In genomic region chr15:68820205-68820588, GRCh38 we compare ENCODE assay signal across 8 cellular contexts. TPM values are rescaled to one million over a fixed set of nuclear protein-coding genes. Genes with fewer than 3 reads are reported as not detected.
DNase-seq lines count a peak whose midpoint lies in the region; ATAC-seq and TF ChIP-seq lines count a peak whose summit lies in the region.

No MANE protein-coding gene starts in this region.

- peak overlapping the region; percentile 35 to 77 for H3K14ac ChIP-seq in mesenchymal stem cell (ENCODE audit: low read length in 2 of 2)

- H3K9ac ChIP-seq in BLaER1 treated with 17β-estradiol and CSF1 and Interleukin-3, amounts not matched to agents 10 nM and 100 nM, result peak overlapping the region; percentile 93 to 100 (median 100)
- H3K9ac ChIP-seq in colonic mucosa (ENCODE audit: low read depth in 2 of 2, low read length in 2 of 2), result peak overlapping the region; percentile 89 to 96
- peak overlapping the region; percentile 96 for H3K9ac ChIP-seq in mesenchymal stem cell (ENCODE audit: low read length)

- H3K4me1 ChIP-seq in BLaER1 treated with 17β-estradiol and CSF1 and Interleukin-3, amounts not matched to agents 10 nM and 100 nM, result peaks cover 26 to 35% (median 33%) of the 10 kb centered on the region in 10 experiments
- H3K4me1 ChIP-seq in colonic mucosa, result peaks cover 11% of the 10 kb centered on the region
- H3K4me1 ChIP-seq in mesenchymal stem cell (ENCODE audit: control insufficient read depth, insufficient read depth, low read depth, low read length), result peaks cover 2% of the 10 kb centered on the region

- TF ChIP-seq CTCF in colonic mucosa (IDR thresholded peaks at IDR 0.05), result no peak

- H2BK120ac ChIP-seq in mesenchymal stem cell (ENCODE audit: low read depth, low read length), result peak overlapping the region; percentile 99

- H3K27ac ChIP-seq in BLaER1 treated with 17β-estradiol and CSF1 and Interleukin-3, amounts not matched to agents 10 nM and 100 nM, result peak overlapping the region; percentile 97 to 100 (median 100)
- H3K27ac ChIP-seq in colonic mucosa (peak overlapping the region; percentile 99), mesenchymal stem cell (ENCODE audit: low read length, poor library complexity, severe bottlenecking) (peak overlapping the region; percentile 90)

- H3K36me3 ChIP-seq in BLaER1 treated with 17β-estradiol and CSF1 and Interleukin-3, amounts not matched to agents 10 nM and 100 nM, result peaks cover 0 to 14% (median 10%) of the 10 kb centered on the region in 11 experiments; a peak in 11 of 22 replicates
- H3K36me3 ChIP-seq in colonic mucosa (no peaks in the 10 kb centered on the region), mesenchymal stem cell (ENCODE audit: control insufficient read depth in 1 of 2, insufficient read depth in 2 of 2, low read depth in 1 of 2, low read length in 2 of 2) (no peaks in the 10 kb centered on the region)

- DNase-seq in Jurkat, Clone E6-1 (ENCODE audit: low read depth, low spot score), result peak; percentile 39
- DNase-seq in colonic mucosa (peak; percentile 48), mesenchymal stem cell (peak; percentile 66), retina (no peak)
- DNase-seq in stimulated activated CD8-positive, alpha-beta memory T cell treated with anti-CD3 and anti-CD28 coated beads, Interleukin-7, amount 100 ng/mL, for 24 hours (ENCODE audit: low read depth), result peak; percentile 38

- H3K4ac ChIP-seq in mesenchymal stem cell (ENCODE audit: low read depth in 1 of 2, low read length in 2 of 2), result peak overlapping the region in 1 of 2 experiments; percentile 42

- H3K9me3 ChIP-seq in BLaER1 treated with 17β-estradiol and CSF1 and Interleukin-3, amounts not matched to agents 10 nM and 100 nM (replicated peaks in 1 of 11), result no peaks in the 10 kb centered on the region
- H3K9me3 ChIP-seq in colonic mucosa, result no peaks in the 10 kb centered on the region
- H3K9me3 ChIP-seq in mesenchymal stem cell (ENCODE audit: control insufficient read depth, low read length), result no peaks in the 10 kb centered on the region

- peak overlapping the region in 1 of 2 experiments; percentile 2 for H2BK12ac ChIP-seq in mesenchymal stem cell (ENCODE audit: low read length in 2 of 2)

- H3K27me3 ChIP-seq in BLaER1 treated with 17β-estradiol and CSF1 and Interleukin-3, amounts not matched to agents 10 nM and 100 nM, result no peaks in the 10 kb centered on the region
- no peaks in the 10 kb centered on the region for H3K27me3 ChIP-seq in colonic mucosa
- no peaks in the 10 kb centered on the region for H3K27me3 ChIP-seq in mesenchymal stem cell (ENCODE audit: control insufficient read depth in 1 of 2, insufficient read depth in 1 of 2, low read length in 2 of 2)

- peaks cover 15 to 31% (median 21%) of the 10 kb centered on the region in 11 experiments for H4K20me1 ChIP-seq in BLaER1 treated with 17β-estradiol and CSF1 and Interleukin-3, amounts not matched to agents 10 nM and 100 nM

- no peak overlapping the region for H2BK15ac ChIP-seq in mesenchymal stem cell (ENCODE audit: low read depth, poor library complexity, severe bottlenecking)

- no peaks in the 10 kb centered on the region for H3K79me1 ChIP-seq in mesenchymal stem cell (replicated peaks; ENCODE audit: low read length, poor library complexity, severe bottlenecking)

- H3K4me2 ChIP-seq in BLaER1 treated with 17β-estradiol and CSF1 and Interleukin-3, amounts not matched to agents 10 nM and 100 nM, result peak overlapping the region; percentile 8 to 89 (median 37); a peak in 11 of 22 replicates
- peak overlapping the region; percentile 22 for H3K4me2 ChIP-seq in mesenchymal stem cell (ENCODE audit: low read length, poor library complexity, severe bottlenecking)

- intact Hi-C loops in colonic mucosa (cut with DNase I), result no loop called here

- peak overlapping the region; percentile 73 for H4K91ac ChIP-seq in mesenchymal stem cell (ENCODE audit: low read length)

- peak overlapping the region; percentile 79 to 99 (median 96) for H3K4me3 ChIP-seq in BLaER1 treated with 17β-estradiol and CSF1 and Interleukin-3, amounts not matched to agents 10 nM and 100 nM
- H3K4me3 ChIP-seq in Jurkat, Clone E6-1 (ENCODE audit: low read length), result peak overlapping the region; percentile 89
- H3K4me3 ChIP-seq in colonic mucosa (peak overlapping the region; percentile 88), mesenchymal stem cell (ENCODE audit: insufficient read depth in 1 of 2, low read depth in 1 of 2, low read length in 2 of 2) (peak overlapping the region; percentile 81 to 93)

- ATAC-seq in activated CD4-positive, CD25-positive, alpha-beta regulatory T cell treated with anti-CD3 and anti-CD28 coated beads, Interleukin-2, amount 50 U/mL, for 24 hours, result peak; percentile 23 to 31
- no peak for ATAC-seq in HG02798 (IDR thresholded peaks at IDR 0.05; ENCODE audit: poor library complexity, unreplicated experiment)

- no peak overlapping the region for H3K23ac ChIP-seq in mesenchymal stem cell (ENCODE audit: low read length in 2 of 2)

- H2AK5ac ChIP-seq in mesenchymal stem cell (ENCODE audit: low read length, severe bottlenecking), result no peak overlapping the region

- peak overlapping the region; percentile 69 to 79 for H3K18ac ChIP-seq in mesenchymal stem cell (ENCODE audit: low read depth in 1 of 2, low read length in 2 of 2)

- H2BK5ac ChIP-seq in mesenchymal stem cell (ENCODE audit: low read depth, low read length, poor library complexity, severe bottlenecking), result no peak overlapping the region

- whole genome bisulfite sequencing in mesenchymal stem cell, result under 1% methylated on average over 26 of the region's 31 CpGs

- peak overlapping the region; percentile 2 for H2AFZ ChIP-seq in mesenchymal stem cell (ENCODE audit: low read depth, low read length)

- no peak overlapping the region for H4K8ac ChIP-seq in mesenchymal stem cell (ENCODE audit: low read length)

RNA-seq across cellular contexts. Expression of gene ANP32A, which starts 0.5 kb away (rescaled TPM):
- polyA plus RNA-seq in Jurkat, Clone E6-1 (2012; ENCODE audit: insufficient read depth, insufficient read length), result 632 TPM
- total RNA-seq in colonic mucosa, result 100 to 1,000 TPM; 126 to 177 TPM
- 146 TPM for polyA plus RNA-seq in mesenchymal stem cell (2013, experiment 1 of 2)
- 155 TPM for polyA plus RNA-seq in mesenchymal stem cell (2013, experiment 2 of 2)
